Comparison of ENCODE assay signal across 19 cellular contexts in the genomic region with DNA sequence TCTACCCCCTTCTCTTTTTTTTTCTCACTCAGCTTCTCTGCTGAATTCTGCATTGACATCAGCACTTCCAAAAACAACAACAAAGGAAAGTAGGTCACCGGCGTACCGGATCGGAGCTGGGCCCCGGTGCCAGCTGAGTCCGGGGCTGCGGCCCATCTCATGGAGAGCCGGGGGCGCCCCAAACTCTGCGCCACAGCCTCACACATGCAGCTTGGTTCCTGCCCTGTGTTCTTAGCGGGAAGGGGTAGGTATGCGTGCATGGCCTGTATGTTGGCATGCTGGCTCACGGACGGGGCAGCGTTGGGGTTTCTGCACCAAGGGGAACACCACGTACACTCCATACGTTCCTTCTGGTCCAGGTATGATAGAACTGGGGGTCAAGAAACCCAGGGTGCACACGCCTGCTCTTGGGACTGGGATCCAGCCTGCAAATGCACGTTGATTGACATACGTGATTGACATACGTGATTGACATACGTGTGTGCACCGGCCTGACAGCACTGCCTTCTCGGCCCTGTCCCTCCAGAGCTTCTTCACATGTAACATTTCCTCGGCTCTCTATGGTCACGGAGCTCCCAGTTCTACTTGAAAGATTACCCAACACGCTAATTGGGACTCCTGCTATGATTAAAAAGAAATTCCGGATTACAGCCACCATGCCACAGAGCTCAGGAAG.
"Had no signal": no experiment of that assay in that cellular context is flagged by ENCODE, and none has a peak within 500 bp of the region (broad histone marks: within the 10 kb centered on the region; RNA-seq: fewer than 3 reads in every experiment).

No MANE protein-coding gene starts in this region.

- H3K36me3 Mint-ChIP-seq: memory B cell, mesothelial cell of epicardium, natural killer cell had no signal

- H3K36me3 ChIP-seq: left ventricle myocardium inferior, lower lobe of right lung, neutrophil, right atrium auricular region, sigmoid colon, stomach had no signal

- H3K27ac Mint-ChIP-seq: memory B cell, mesothelial cell of epicardium, natural killer cell had no signal

- H3K9me3 ChIP-seq: left ventricle myocardium inferior, lower lobe of right lung, neutrophil, right atrium auricular region, sigmoid colon, stomach had no signal

- H3K9me3 Mint-ChIP-seq: memory B cell, mesothelial cell of epicardium, natural killer cell had no signal

- DNase-seq: cortex of kidney; effector memory CD4-positive, alpha-beta T cell; kidney; left cardiac atrium; left ventricle myocardium inferior; lower lobe of right lung; natural killer cell; sigmoid colon; stimulated activated CD4-positive, alpha-beta T cell treated with anti-CD3 and anti-CD28 coated beads, Interleukin-2, amount 100 ng/mL, for 24 hours; stimulated activated CD4-positive, alpha-beta T cell treated with anti-CD3 and anti-CD28 coated beads, Interleukin-4, amount 100 ng/mL, for 4 hours; stimulated activated naive CD4-positive, alpha-beta T cell; stomach; trophoblast cell had no signal

- H3K4me3 Mint-ChIP-seq: memory B cell, mesothelial cell of epicardium, natural killer cell had no signal

- H3K27ac ChIP-seq: left ventricle myocardium inferior, lower lobe of right lung, neutrophil, right atrium auricular region, sigmoid colon, skin epidermis, stomach had no signal

- ATAC-seq: esophagus mucosa, left cardiac atrium, lower lobe of right lung, natural killer cell had no signal

- H3K4me3 ChIP-seq: left ventricle myocardium inferior, lower lobe of right lung, right atrium auricular region, sigmoid colon, skin epidermis, stomach had no signal

- H3K4me1 Mint-ChIP-seq: mesothelial cell of epicardium, natural killer cell had no signal

- H3K27me3 ChIP-seq: right atrium auricular region had no signal
